1 cellular context compared by ENCODE assay signal in genomic region chr12:388012-388411, GRCh38.
TF ChIP-seq lines count a peak whose summit lies in the region.

No MANE protein-coding gene starts in this region.

TF ChIP-seq in HCT116, 20 proteins besides CTCF, POLR2A, EP300 and RAD21 (continued from another document):
- TF ChIP-seq ZBTB33 (IDR thresholded peaks at IDR 0.05; ENCODE audit: extremely low read depth, insufficient replicate concordance, low read length) (no peak), ZNF274 (IDR thresholded peaks at IDR 0.05; ENCODE audit: low read depth, low read length) (no peak), EGR1 (IDR thresholded peaks at IDR 0.05; ENCODE audit: low read depth) (no peak)
